8 cellular contexts compared by ENCODE assay signal in genomic region chr17:76140661-76141211, GRCh38. TPM values are rescaled to one million over a fixed set of nuclear protein-coding genes. Genes with fewer than 3 reads are reported as not detected.
A peak's percentile ranks its signal among the peaks of the same experiment; 100 is the strongest.
DNase-seq lines count a peak whose midpoint lies in the region; ATAC-seq and TF ChIP-seq lines count a peak whose summit lies in the region.

No MANE protein-coding gene starts in this region.

- no peaks in the 10 kb centered on the region for H4K20me1 ChIP-seq in Karpas-422 (ENCODE audit: insufficient read depth, low read depth, low read length)

- no peak for DNase-seq in CD4-positive, alpha-beta T cell
- DNase-seq in Karpas-422 (no peak), NCI-H1694 treated with DMSO at 0.1 percent for 48 hours (lab: John Stamatoyannopoulos, UW) (no peak), SHP77 (lab: John Stamatoyannopoulos, UW) (no peak), NCI-H2081 (lab: John Stamatoyannopoulos, UW) (no peak)

- peaks cover 8% of the 10 kb centered on the region for H3K27me3 ChIP-seq in CD4-positive, alpha-beta T cell (ENCODE audit: control insufficient read depth, insufficient read depth, low read length)
- no peaks in the 10 kb centered on the region for H3K27me3 ChIP-seq in Karpas-422 (ENCODE audit: low read length)
- H3K27me3 ChIP-seq in duodenal mucosa (ENCODE audit: control insufficient read depth in 1 of 2, insufficient read depth in 2 of 2, low read length in 2 of 2) = peaks cover 8 to 28% of the 10 kb centered on the region in 2 donors
- peaks cover 66% of the 10 kb centered on the region for H3K27me3 ChIP-seq in neutrophil

- H3K27ac Mint-ChIP-seq in CD4-positive, alpha-beta T cell = peak overlapping the region; percentile 97

- TF ChIP-seq CTCF in CD4-positive, alpha-beta T cell (IDR thresholded peaks at IDR 0.05) = no peak
- no peak for TF ChIP-seq CTCF in neutrophil (IDR thresholded peaks at IDR 0.05)

- POLR2A ChIA-PET in CD4-positive, alpha-beta T cell (lab: Charles Lee) = interaction anchor here (0.9 to 4.1 kb wide), 12 partner anchors 11 to 139 kb away, joined by 3 to 30 read pairs (median 8); partner anchors contain the start of gene UBALD2

- CTCF ChIA-PET in CD4-positive, alpha-beta T cell (lab: Charles Lee) = interaction anchor here (0.6 to 3.2 kb wide), 8 partner anchors 10 to 139 kb away, joined by 3 to 17 read pairs (median 4); no protein-coding TSS in a partner anchor

- H3K27me3 Mint-ChIP-seq in CD4-positive, alpha-beta T cell = peaks cover 10% of the 10 kb centered on the region

- H3K79me2 ChIP-seq in Karpas-422 (ENCODE audit: low read length) = no peaks in the 10 kb centered on the region

- peak overlapping the region; percentile 69 for H3K4me2 ChIP-seq in Karpas-422 (ENCODE audit: low read depth, low read length, poor library complexity, severe bottlenecking)

- H3K36me3 Mint-ChIP-seq in CD4-positive, alpha-beta T cell (ENCODE audit: low read depth) = no peaks in the 10 kb centered on the region

- intact Hi-C loops in CD4-positive, alpha-beta T cell (cut with DNase I, micrococcal nuclease) = loop anchor here (1.0 to 5.0 kb wide), 3 partner anchors 42 to 127 kb away; partner anchors contain the start of gene UBALD2 (in 1 of the 2)

- no peak overlapping the region for H2AFZ ChIP-seq in Karpas-422 (ENCODE audit: low read length)

- H3K4me1 Mint-ChIP-seq in CD4-positive, alpha-beta T cell (ENCODE audit: low read depth) = peaks cover 53% of the 10 kb centered on the region

- H3K36me3 ChIP-seq in Karpas-422 (ENCODE audit: insufficient read depth, low read length) = no peaks in the 10 kb centered on the region
- H3K36me3 ChIP-seq in duodenal mucosa (ENCODE audit: control insufficient read depth in 1 of 2, insufficient read depth in 2 of 2, low read length in 2 of 2) = peaks cover 0 to 7% of the 10 kb centered on the region in 2 donors
- H3K36me3 ChIP-seq in neutrophil = no peaks in the 10 kb centered on the region

- no peaks in the 10 kb centered on the region for H3K9me3 ChIP-seq in CD4-positive, alpha-beta T cell (ENCODE audit: control insufficient read depth, low read length)
- no peaks in the 10 kb centered on the region for H3K9me3 ChIP-seq in Karpas-422 (ENCODE audit: low read length)
- no peaks in the 10 kb centered on the region for H3K9me3 ChIP-seq in duodenal mucosa (ENCODE audit: control insufficient read depth in 1 of 2, low read length in 2 of 2)
- no peaks in the 10 kb centered on the region for H3K9me3 ChIP-seq in neutrophil

- H3K4me3 ChIP-seq in Karpas-422 (ENCODE audit: low read length) (peak overlapping the region; percentile 58; the same call in 1 of the 2 replicates), duodenal mucosa (ENCODE audit: low read depth in 1 of 2, low read length in 2 of 2) (peak overlapping the region; percentile 60 to 71), neutrophil (ENCODE audit: low read depth in 1 of 2, low read length in 1 of 2) (peak overlapping the region; percentile 60 to 67)

- no peak overlapping the region for H3K27ac ChIP-seq in CD4-positive, alpha-beta T cell (ENCODE audit: low read depth, low read length)
- H3K27ac ChIP-seq in Karpas-422 (ENCODE audit: low read length) (no peak overlapping the region), duodenal mucosa (ENCODE audit: low read depth, low read length) (no peak overlapping the region), neutrophil (no peak overlapping the region)

- H3K4me1 ChIP-seq in Karpas-422 (ENCODE audit: low read length) = peaks cover 9% of the 10 kb centered on the region
- H3K4me1 ChIP-seq in duodenal mucosa (ENCODE audit: control insufficient read depth in 1 of 2, insufficient read depth in 2 of 2, low read length in 2 of 2) = peaks cover 16 to 36% of the 10 kb centered on the region in 2 donors
- H3K4me1 ChIP-seq in neutrophil (ENCODE audit: control insufficient read depth in 1 of 2, insufficient read depth in 1 of 2, low read depth in 1 of 2, low read length in 1 of 2) = peaks cover 40 to 44% of the 10 kb centered on the region in 2 experiments

- H3K9me2 ChIP-seq in Karpas-422 (replicated peaks; ENCODE audit: insufficient read depth, low read length) = no peaks in the 10 kb centered on the region

- H3K9ac ChIP-seq in Karpas-422 (ENCODE audit: low read length) (no peak overlapping the region), duodenal mucosa (ENCODE audit: low read depth in 1 of 2, low read length in 2 of 2) (no peak overlapping the region)

- no peak for ATAC-seq in CD4-positive, alpha-beta T cell (ENCODE audit: poor library complexity)
- no peak for ATAC-seq in HG02884 (IDR thresholded peaks at IDR 0.05; ENCODE audit: unreplicated experiment)

- H3K4me3 Mint-ChIP-seq in CD4-positive, alpha-beta T cell = peak overlapping the region; percentile 87

- no peaks in the 10 kb centered on the region for H3K9me3 Mint-ChIP-seq in CD4-positive, alpha-beta T cell

RNA-seq across cellular contexts. Expression of gene FOXJ1, which starts 0.3 kb away (rescaled TPM):
- under 1 TPM; 0.63 to 0.89 TPM for total RNA-seq in CD4-positive, alpha-beta T cell
- not detected in 2 replicates for total RNA-seq in Karpas-422 (2014; rRNA removed; shearing (Covaris generic); ENCODE audit: low replicate concordance)

RNA-seq across cellular contexts. Expression of gene EXOC7, which starts 37.1 kb away (rescaled TPM):
- total RNA-seq in CD4-positive, alpha-beta T cell = 10 to 100 TPM; 88.1 to 90.6 TPM
- total RNA-seq in Karpas-422 (2014; rRNA removed; shearing (Covaris generic); ENCODE audit: low replicate concordance) = 55.4 and 69.0 TPM in 2 replicates
